In the genomic region with DNA sequence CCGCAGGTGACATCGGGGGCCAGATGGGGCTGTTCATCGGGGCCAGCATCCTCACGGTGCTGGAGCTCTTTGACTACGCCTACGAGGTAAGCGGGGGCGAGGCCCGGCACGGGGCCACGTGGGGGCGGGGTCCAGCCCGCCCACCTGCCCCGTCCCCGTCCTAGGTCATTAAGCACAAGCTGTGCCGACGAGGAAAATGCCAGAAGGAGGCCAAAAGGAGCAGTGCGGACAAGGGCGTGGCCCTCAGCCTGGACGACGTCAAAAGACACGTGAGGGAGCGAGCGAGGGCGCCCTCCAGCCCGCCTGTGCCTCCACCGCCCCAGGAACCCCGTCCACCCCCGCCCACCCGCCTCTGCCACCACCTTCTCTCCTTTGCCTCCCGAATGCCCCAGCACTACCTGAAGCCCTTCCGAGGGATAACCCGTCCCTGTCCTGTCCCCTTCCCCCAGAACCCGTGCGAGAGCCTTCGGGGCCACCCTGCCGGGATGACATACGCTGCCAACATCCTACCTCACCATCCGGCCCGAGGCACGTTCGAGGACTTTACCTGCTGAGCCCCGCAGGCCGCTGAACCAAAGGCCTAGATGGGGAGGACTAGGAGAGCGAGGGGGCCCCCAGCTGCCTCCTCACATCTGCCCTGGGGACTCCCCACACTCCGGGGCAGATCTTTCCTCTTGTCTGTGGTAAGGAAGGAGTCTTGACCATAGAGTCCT, we compare ENCODE assay signal across 2 cellular contexts.
TF ChIP-seq lines count a peak whose summit lies in the region.

No MANE protein-coding gene starts in this region.

TF ChIP-seq in GM23338, 12 proteins besides CTCF, POLR2A, EP300 and RAD21:
- no peak for TF ChIP-seq STAT1 (IDR thresholded peaks at IDR 0.05; ENCODE audit: unreplicated experiment)
- TF ChIP-seq POLR2AphosphoS5 (IDR thresholded peaks at IDR 0.05; ENCODE audit: low read depth): no peak
- TF ChIP-seq CREB1 (CRISPR knock-in tag; IDR thresholded peaks at IDR 0.05; ENCODE audit: low read depth): 0 out of 2 replicates have a peak, but pooled peaks have one; percentile 44
- TF ChIP-seq ZNF114 (CRISPR knock-in tag; IDR thresholded peaks at IDR 0.05): no peak
- TF ChIP-seq EZH2 (IDR thresholded peaks at IDR 0.05; ENCODE audit: low read depth, unreplicated experiment): no peak
- no peak for TF ChIP-seq NANOG (IDR thresholded peaks at IDR 0.05; ENCODE audit: borderline replicate concordance)
- no peak for TF ChIP-seq JUNB (IDR thresholded peaks at IDR 0.05; ENCODE audit: unreplicated experiment)

TF ChIP-seq in H1, 55 proteins besides CTCF, POLR2A, EP300 and RAD21:
- no peak for TF ChIP-seq BCL11A (IDR thresholded peaks at IDR 0.05; ENCODE audit: low read depth in 2 of 2, low read length in 2 of 2)
- TF ChIP-seq USF2 (IDR thresholded peaks at IDR 0.05; ENCODE audit: low read length): peak; percentile 47; the same call in 1 of the 2 replicates
- TF ChIP-seq RFX5 (IDR thresholded peaks at IDR 0.05; ENCODE audit: borderline replicate concordance, low read depth, low read length): no peak
- no peak for TF ChIP-seq KDM1A (IDR thresholded peaks at IDR 0.05; ENCODE audit: borderline replicate concordance, low read length)
- no peak for TF ChIP-seq BRCA1 (IDR thresholded peaks at IDR 0.05; ENCODE audit: low read depth, low read length)
- no peak for TF ChIP-seq NRF1 (IDR thresholded peaks at IDR 0.05; ENCODE audit: low read depth, low read length)
- TF ChIP-seq POU5F1 (IDR thresholded peaks at IDR 0.05; ENCODE audit: low read depth, low read length): no peak
- no peak for TF ChIP-seq GTF2F1 (IDR thresholded peaks at IDR 0.05; ENCODE audit: borderline replicate concordance, low read depth, low read length)
- TF ChIP-seq ASH2L (IDR thresholded peaks at IDR 0.05; ENCODE audit: low read length): no peak
- no peak for TF ChIP-seq CBX5 (IDR thresholded peaks at IDR 0.05; ENCODE audit: low read depth, low read length)
- TF ChIP-seq RXRA (IDR thresholded peaks at IDR 0.05; ENCODE audit: insufficient read depth, low read depth, low read length): no peak
- no peak for TF ChIP-seq SIN3A (conservative IDR thresholded peaks at IDR 0.05 in 1 of 2, IDR thresholded peaks at IDR 0.05 in 1 of 2; ENCODE audit: low read depth in 1 of 2, low read length in 2 of 2)
- no peak for TF ChIP-seq RNF2 (IDR thresholded peaks at IDR 0.05; ENCODE audit: borderline replicate concordance, low read depth, low read length, missing control alignments, poor library complexity, severe bottlenecking)
- TF ChIP-seq MAX (IDR thresholded peaks at IDR 0.05): peak; percentile 93
- TF ChIP-seq CEBPB (IDR thresholded peaks at IDR 0.05; ENCODE audit: low read depth, low read length): no peak
- TF ChIP-seq SUZ12 (IDR thresholded peaks at IDR 0.05; ENCODE audit: low read length): no peak
- no peak for TF ChIP-seq TBP (IDR thresholded peaks at IDR 0.05; ENCODE audit: low read depth, low read length)
- TF ChIP-seq TAF7 (optimal IDR thresholded peaks at IDR 0.05; ENCODE audit: borderline replicate concordance, low read depth, low read length): no peak
- TF ChIP-seq JUN (IDR thresholded peaks at IDR 0.05; ENCODE audit: low read depth, low read length): no peak
- TF ChIP-seq NANOG (IDR thresholded peaks at IDR 0.05; ENCODE audit: insufficient read depth, low read depth, low read length, poor library complexity, severe bottlenecking): no peak
- TF ChIP-seq TCF12 (IDR thresholded peaks at IDR 0.05; ENCODE audit: low read depth, low read length): no peak
- no peak for TF ChIP-seq JUND (IDR thresholded peaks at IDR 0.05; ENCODE audit: low read length)
- TF ChIP-seq RBBP5 (IDR thresholded peaks at IDR 0.05; ENCODE audit: borderline replicate concordance, low read depth, low read length): no peak
- no peak for TF ChIP-seq FOSL1 (IDR thresholded peaks at IDR 0.05; ENCODE audit: insufficient read depth, low read depth, low read length)
- TF ChIP-seq SRF (IDR thresholded peaks at IDR 0.05; ENCODE audit: low read depth, low read length): no peak
- TF ChIP-seq CBX8 (IDR thresholded peaks at IDR 0.05; ENCODE audit: borderline replicate concordance, low read depth, low read length): no peak
- TF ChIP-seq CHD2 (IDR thresholded peaks at IDR 0.05; ENCODE audit: low read length): no peak
- no peak for TF ChIP-seq POLR2AphosphoS5 (IDR thresholded peaks at IDR 0.05; ENCODE audit: low read depth, low read length)
- TF ChIP-seq CREB1 (IDR thresholded peaks at IDR 0.05): peak; percentile 27; the same call in 1 of the 2 replicates
- no peak for TF ChIP-seq CTBP2 (IDR thresholded peaks at IDR 0.05; ENCODE audit: borderline replicate concordance, insufficient read depth, insufficient read length, low read length)
- TF ChIP-seq EGR1 (IDR thresholded peaks at IDR 0.05; ENCODE audit: borderline replicate concordance, low read depth, low read length): peak; percentile 61; the same call in 1 of the 2 replicates
- TF ChIP-seq, protein P1, sequence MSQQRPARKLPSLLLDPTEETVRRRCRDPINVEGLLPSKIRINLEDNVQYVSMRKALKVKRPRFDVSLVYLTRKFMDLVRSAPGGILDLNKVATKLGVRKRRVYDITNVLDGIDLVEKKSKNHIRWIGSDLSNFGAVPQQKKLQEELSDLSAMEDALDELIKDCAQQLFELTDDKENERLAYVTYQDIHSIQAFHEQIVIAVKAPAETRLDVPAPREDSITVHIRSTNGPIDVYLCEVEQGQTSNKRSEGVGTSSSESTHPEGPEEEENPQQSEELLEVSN (IDR thresholded peaks at IDR 0.05): peak; percentile 86
- TF ChIP-seq TAF1 (IDR thresholded peaks at IDR 0.05; ENCODE audit: low read depth, low read length): no peak
TF ChIP-seq in H1: peak in this region for 5.
